16 cellular contexts compared by ENCODE assay signal in the genomic region with DNA sequence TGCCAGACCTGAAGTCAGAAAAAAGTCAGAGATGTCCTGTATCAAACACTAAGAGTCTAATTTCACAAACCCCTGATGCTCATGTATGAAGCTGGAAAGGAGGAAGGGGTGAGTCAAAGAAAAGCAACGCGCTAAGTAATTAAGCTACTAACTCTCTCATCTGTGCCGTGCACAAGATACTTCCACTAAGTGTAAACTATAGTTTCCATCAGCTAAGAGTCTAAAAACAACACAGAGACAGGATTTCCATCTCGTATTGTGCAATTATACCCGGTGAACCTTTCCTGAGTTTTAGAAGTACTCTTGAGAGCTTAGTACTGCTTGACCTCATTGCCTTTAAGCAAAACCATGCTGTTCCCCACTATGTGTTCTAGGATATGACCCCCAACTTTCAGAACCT. TPM values are rescaled to one million over a fixed set of nuclear protein-coding genes. Genes with fewer than 3 reads are reported as not detected.
DNase-seq lines count a peak whose midpoint lies in the region; ATAC-seq and TF ChIP-seq lines count a peak whose summit lies in the region.
"Had no signal": no experiment of that assay in that cellular context is flagged by ENCODE, and none has a peak within 500 bp of the region (broad histone marks: within the 10 kb centered on the region; RNA-seq: fewer than 3 reads in every experiment).

No MANE protein-coding gene starts in this region.

- POLR2A ChIA-PET in AG04450 (lab: Yijun Ruan, JAX): interaction anchor here (0.9 kb wide), 2 partner anchors 20 to 115 kb away, joined by 4 read pairs; a partner anchor contains a TSS

- DNase-seq in AG04450 (ENCODE audit: low read depth, low spot score) (no peak), HFFc6 (peak; percentile 56), amniotic epithelial cell (ENCODE audit: low read depth) (peak; percentile 85), iris pigment epithelial cell (ENCODE audit: low read depth) (peak; percentile 87), LoVo (ENCODE audit: low spot score) (no peak), AG08396 (ENCODE audit: low spot score) (no peak)
- DNase-seq in stimulated activated CD4-positive, alpha-beta T cell treated with anti-CD3 and anti-CD28 coated beads, Interleukin-1b, Interleukin-23, amount 100 ng/mL, for 48 hours: no peak
- DNase-seq: lower lobe of right lung; MM.1S; NCI-H82; nephron progenitor cell; RPMI8226; stimulated activated naive CD4-positive, alpha-beta T cell had no signal

- H3K27ac ChIP-seq in AG04450 (ENCODE audit: low read depth, low read length): peak overlapping the region; percentile 76
- H3K27ac ChIP-seq: lower lobe of right lung had no signal

- no peak overlapping the region for H3K4me3 ChIP-seq in AG04450 (ENCODE audit: low read depth, low read length)
- H3K4me3 ChIP-seq: lower lobe of right lung, skin epidermis had no signal

- no peak for ATAC-seq in HG03097 (IDR thresholded peaks at IDR 0.05; ENCODE audit: low FRiP score, unreplicated experiment)

- H3K4me1 Mint-ChIP-seq in HFFc6 (ENCODE audit: low read depth): peaks cover 39% of the 10 kb centered on the region
- H3K4me1 Mint-ChIP-seq: nephron progenitor cell had no signal

- peak overlapping the region; percentile 63 for H3K4me3 Mint-ChIP-seq in HFFc6
- H3K4me3 Mint-ChIP-seq: nephron progenitor cell had no signal

- H3K9me3 ChIP-seq in AG04450 (ENCODE audit: control insufficient read depth, insufficient read depth, low read length): no peaks in the 10 kb centered on the region
- H3K9me3 ChIP-seq: lower lobe of right lung had no signal

- H3K27me3 ChIP-seq in AG04450 (ENCODE audit: control insufficient read depth, insufficient read depth, low read length): no peaks in the 10 kb centered on the region

- CTCF ChIA-PET in AG04450 (lab: Charles Lee): interaction anchor here (0.6 to 4.6 kb wide), 6 partner anchors 25 to 121 kb away, joined by 3 to 21 read pairs (median 4); a partner anchor contains a TSS

- TF ChIP-seq CTCF in AG04450 (IDR thresholded peaks at IDR 0.05; ENCODE audit: low read depth, low read length): no peak
- no peak for TF ChIP-seq CTCF in HFFc6 (IDR thresholded peaks at IDR 0.05)

- H3K36me3 Mint-ChIP-seq in HFFc6 (ENCODE audit: low read depth): peaks cover 70% of the 10 kb centered on the region

- H3K27me3 Mint-ChIP-seq in HFFc6 (ENCODE audit: insufficient read depth): no peaks in the 10 kb centered on the region

- H3K27ac Mint-ChIP-seq in HFFc6: peak overlapping the region; percentile 92
- H3K27ac Mint-ChIP-seq: nephron progenitor cell had no signal

- no peaks in the 10 kb centered on the region for H3K9me3 Mint-ChIP-seq in HFFc6
- H3K9me3 Mint-ChIP-seq: nephron progenitor cell had no signal

RNA-seq across cellular contexts. Expression of a gene that starts 19.0 kb away (rescaled TPM):
- 13.1 and 14.2 TPM in 2 replicates for polyA plus RNA-seq in AG04450 (2011; rRNA removed)
- 9.9 and 11.3 TPM in 2 replicates for polyA minus RNA-seq in AG04450 (2011; rRNA and poly(A)+ RNA removed)
- 1 to 10 TPM; 1.3 to 2.4 (median 1.9) TPM for total RNA-seq in HFFc6 (2021; fragmentation: NEBNext Ultra II Directional; extraction: Animal tissue kit (Norgen Biotek cat#: 25700))

RNA-seq across cellular contexts. Expression of a gene that starts 20.0 kb away (rescaled TPM):
- 52.5 and 64.7 TPM in 2 replicates for polyA plus RNA-seq in AG04450 (2011; rRNA removed)
- polyA minus RNA-seq in AG04450 (2011; rRNA and poly(A)+ RNA removed): 71.4 and 86.8 TPM in 2 replicates
- 10 to 100 TPM; 48.3 to 61.7 (median 57.0) TPM for total RNA-seq in HFFc6 (2021; fragmentation: NEBNext Ultra II Directional; extraction: Animal tissue kit (Norgen Biotek cat#: 25700))

RNA-seq across cellular contexts. Expression of a gene that starts 21.6 kb away (rescaled TPM):
- polyA plus RNA-seq in AG04450 (2011; rRNA removed): 7.8 and 8.9 TPM in 2 replicates
- 10.7 and 13.6 TPM in 2 replicates for polyA minus RNA-seq in AG04450 (2011; rRNA and poly(A)+ RNA removed)
- total RNA-seq in HFFc6 (2021; fragmentation: NEBNext Ultra II Directional; extraction: Animal tissue kit (Norgen Biotek cat#: 25700)): 10 to 100 TPM; 15.7 to 19.3 (median 18.0) TPM

RNA-seq across cellular contexts. Expression of a gene that starts 59.0 kb away (rescaled TPM):
- 0.04 TPM in 1 of 2 replicates, not detected in the other for polyA plus RNA-seq in AG04450 (2011; rRNA removed)
- polyA minus RNA-seq in AG04450 (2011; rRNA and poly(A)+ RNA removed): not detected in 2 replicates
- not detected for total RNA-seq in HFFc6 (2021; fragmentation: NEBNext Ultra II Directional; extraction: Animal tissue kit (Norgen Biotek cat#: 25700))
- total RNA-seq: frontal cortex had no signal

Comparison
In these comparisons a context has a peak if more than half of its experiments do, and no peak if none do; other contexts are left out.
1. DNase-seq: peak in HFFc6 (single experiment), amniotic epithelial cell (single experiment) and iris pigment epithelial cell (single experiment); none in AG04450 (single experiment), stimulated activated CD4-positive, alpha-beta T cell treated with anti-CD3 and anti-CD28 coated beads, Interleukin-1b, Interleukin-23, amount 100 ng/mL, for 48 hours (single experiment), LoVo (single experiment) and AG08396 (single experiment).